In the genomic region with DNA sequence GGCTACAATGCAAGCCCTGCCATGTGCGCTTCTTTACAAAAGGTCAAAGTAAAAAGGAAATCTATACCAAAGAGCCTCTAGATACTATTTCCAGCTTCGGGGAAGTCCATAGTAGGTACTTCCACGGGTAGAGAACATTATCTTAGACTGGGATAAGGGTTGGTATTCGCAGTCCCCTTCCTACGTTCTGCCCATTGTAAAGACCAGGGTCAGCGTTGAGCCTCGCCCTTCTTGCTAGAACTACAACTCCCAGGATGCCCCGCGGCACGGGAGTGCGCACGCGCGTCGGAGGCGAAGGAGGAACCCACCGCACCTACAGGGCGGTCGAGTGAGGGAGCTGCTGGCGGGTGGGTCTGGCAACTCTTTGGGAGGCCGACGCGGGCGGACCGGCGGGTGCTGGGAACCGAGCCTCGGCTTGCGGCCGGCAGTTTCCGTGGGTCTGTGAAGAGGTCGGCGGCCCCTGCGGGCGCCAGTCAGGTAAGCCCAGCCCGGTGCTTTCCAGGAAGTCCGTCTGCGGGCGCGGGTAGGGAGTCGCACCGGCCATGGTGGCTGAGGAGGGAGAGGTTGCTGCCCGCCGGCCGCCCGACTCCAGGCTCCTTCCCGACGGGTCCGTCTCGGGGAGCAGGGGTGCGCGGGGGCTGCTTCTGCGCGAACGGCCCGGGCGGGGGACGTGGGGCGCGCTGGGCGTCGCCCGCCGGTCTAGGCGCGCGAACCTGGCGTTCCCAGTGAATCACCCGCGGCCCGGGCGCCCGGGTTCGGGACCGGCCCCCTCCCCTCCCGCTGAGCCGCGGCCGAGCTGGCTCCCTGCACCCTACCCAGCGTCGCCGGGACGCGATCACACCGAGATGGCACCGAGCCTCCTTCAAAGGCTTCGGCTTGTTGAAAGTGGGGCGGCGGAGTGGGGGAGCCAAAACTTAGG, we compare ENCODE assay signal across 8 cellular contexts. TPM values are rescaled to one million over a fixed set of nuclear protein-coding genes. Genes with fewer than 3 reads are reported as not detected.
DNase-seq lines count a peak whose midpoint lies in the region; ATAC-seq and TF ChIP-seq lines count a peak whose summit lies in the region.

A gene (plus strand): TSS at position 294 of the 919 bp plus-strand sequence. CDS start 33,232 bp downstream, outside the sequence.

- H3K27ac ChIP-seq in A673 (ENCODE audit: low read depth, low read length, poor library complexity, severe bottlenecking) (peak within 1 kb of the TSS; percentile 84), caudate nucleus (ENCODE audit: low read depth, low read length) (peak within 1 kb of the TSS; percentile 76), smooth muscle cell (ENCODE audit: low read depth) (peak within 1 kb of the TSS; percentile 85)

- H3K4me1 ChIP-seq in A673 (ENCODE audit: insufficient read depth, low read length, poor library complexity, severe bottlenecking) (peaks cover 26% of the 10 kb centered on the region), smooth muscle cell (ENCODE audit: low read depth) (peaks cover 11% of the 10 kb centered on the region)

- no TSS peak for BruUV-seq in A673 (replicated peaks; lab: Mats Ljungman, UMichigan)

- H3F3A ChIP-seq in smooth muscle cell (ENCODE audit: low read depth), result no peaks in the 10 kb centered on the region

- no peak for TF ChIP-seq CTCF in A673 (conservative IDR thresholded peaks at IDR 0.05; ENCODE audit: low read depth, low read length)
- TF ChIP-seq CTCF in activated B cell treated with CpG ODN at 0.5 μM for 24 hours (IDR thresholded peaks at IDR 0.05), result no peak
- no peak for TF ChIP-seq CTCF in smooth muscle cell (IDR thresholded peaks at IDR 0.05; ENCODE audit: borderline replicate concordance, insufficient read depth, poor library complexity, severe bottlenecking)

- H3K27me3 ChIP-seq in A673 (replicated peaks; ENCODE audit: insufficient read depth, low read depth, low read length, poor library complexity) (no peaks in the 10 kb centered on the region), smooth muscle cell (ENCODE audit: low read depth) (no peaks in the 10 kb centered on the region)

- H3K27ac Mint-ChIP-seq in activated B cell treated with CpG ODN at 0.5 μM for 24 hours, result peak within 1 kb of the TSS; percentile 87

- H4K20me1 ChIP-seq in smooth muscle cell (ENCODE audit: low read depth), result peaks cover 43% of the 10 kb centered on the region

- H3K4me3 Mint-ChIP-seq in activated B cell treated with CpG ODN at 0.5 μM for 24 hours, result peak within 1 kb of the TSS; percentile 96

- peak; percentile 95 for DNase-seq in A673 (ENCODE audit: low spot score)
- DNase-seq in NCI-H2196 (lab: John Stamatoyannopoulos, UW; ENCODE audit: unreplicated experiment), result peak; percentile 70
- DNase-seq in activated B cell treated with CpG ODN at 0.5 μM for 24 hours, result peak; percentile 94
- peak; percentile 44 to 96 (median 85) for DNase-seq in caudate nucleus (lab: John Stamatoyannopoulos, UW)
- peak; percentile 99 for DNase-seq in iPS-NIHi7 (ENCODE audit: extremely low spot score)
- DNase-seq in smooth muscle cell (lab: John Stamatoyannopoulos, UW; ENCODE audit: unreplicated experiment), result peak; percentile 73

- intact Hi-C loops in A673 (cut with micrococcal nuclease; ENCODE audit: unreplicated experiment), result no loop called here
- intact Hi-C loops in activated B cell treated with CpG ODN at 0.5 μM for 24 hours (cut with micrococcal nuclease), result loop anchor here (1.0 to 5.0 kb wide), 4 partner anchors 14 to 143 kb away; a partner anchor contains a TSS

- peaks cover 41% of the 10 kb centered on the region for H3K4me1 Mint-ChIP-seq in activated B cell treated with CpG ODN at 0.5 μM for 24 hours

- H3K4me3 ChIP-seq in A673 (ENCODE audit: low read depth, low read length, poor library complexity, severe bottlenecking) (peak within 1 kb of the TSS; percentile 80), smooth muscle cell (peak within 1 kb of the TSS; percentile 71)

- POLR2A ChIA-PET in A673 (lab: Charles Lee; ENCODE audit: low non-redundant PET) (interaction anchor here (0.6 kb wide), 1 partner anchor 59 kb away, joined by 4 read pairs; no protein-coding TSS in a partner anchor), activated B cell treated with CpG ODN at 0.5 μM for 24 hours (lab: Charles Lee) (interaction anchor here (0.8 to 1.0 kb wide), 3 partner anchors 14 to 98 kb away, joined by 3 to 4 read pairs (median 3); no protein-coding TSS in a partner anchor)

- H3K4me2 ChIP-seq in smooth muscle cell, result peak within 1 kb of the TSS; percentile 89

- 3% methylated on average over 69 of the region's 89 CpGs for WGBS in smooth muscle cell (ENCODE audit: low lambda C conversion rate)

- H3K27me3 Mint-ChIP-seq in activated B cell treated with CpG ODN at 0.5 μM for 24 hours, result no peaks in the 10 kb centered on the region

- no peaks in the 10 kb centered on the region for H3K9me3 ChIP-seq in A673 (ENCODE audit: low read depth, low read length, poor library complexity, severe bottlenecking)
- no peaks in the 10 kb centered on the region for H3K9me3 ChIP-seq in smooth muscle cell (replicated peaks; ENCODE audit: low read depth)

- peaks cover 5% of the 10 kb centered on the region for H3K36me3 Mint-ChIP-seq in activated B cell treated with CpG ODN at 0.5 μM for 24 hours (ENCODE audit: low read depth)

- no peaks in the 10 kb centered on the region for H3K36me3 ChIP-seq in A673 (ENCODE audit: insufficient read depth, low read length, poor library complexity, severe bottlenecking)
- H3K36me3 ChIP-seq in smooth muscle cell (ENCODE audit: low read depth), result no peaks in the 10 kb centered on the region

- ATAC-seq in GM18861 (IDR thresholded peaks at IDR 0.05; ENCODE audit: unreplicated experiment), result peak; percentile 82
- peak; percentile 78 for ATAC-seq in HG03095 (IDR thresholded peaks at IDR 0.05; ENCODE audit: unreplicated experiment)
- peak; percentile 93 for ATAC-seq in activated B cell treated with CpG ODN at 0.5 μM for 24 hours (ENCODE audit: low read depth)

- CTCF ChIA-PET in A673 (lab: Charles Lee) (interaction anchor here (0.7 kb wide), 1 partner anchor 310 kb away, joined by 4 read pairs; no protein-coding TSS in a partner anchor), activated B cell treated with CpG ODN at 0.5 μM for 24 hours (lab: Charles Lee) (no interaction called here)

- H2AFZ ChIP-seq in smooth muscle cell (ENCODE audit: low read depth), result peak within 1 kb of the TSS; percentile 85

- peaks cover 48% of the 10 kb centered on the region for H3K79me2 ChIP-seq in smooth muscle cell (ENCODE audit: low read depth)

- H3K9ac ChIP-seq in smooth muscle cell (ENCODE audit: low read depth), result peak within 1 kb of the TSS; percentile 84

- no peaks in the 10 kb centered on the region for H3K9me3 Mint-ChIP-seq in activated B cell treated with CpG ODN at 0.5 μM for 24 hours

RNA-seq across cellular contexts. Expression of the gene that starts here (rescaled TPM):
- total RNA-seq in A673 (2021) (66.6 and 70.2 TPM in 2 replicates), activated B cell treated with CpG ODN at 0.5 μM for 24 hours (39.0 and 47.0 TPM in 2 replicates), smooth muscle cell (35.7 and 57.1 TPM in 2 replicates)
- 18.6 and 32.0 TPM in 2 replicates for polyA plus RNA-seq in smooth muscle cell

Comparison
In these comparisons a context has a peak if more than half of its experiments do, and no peak if none do; other contexts are left out.
1. Peak in every context shown above with its lines: DNase-seq, ATAC-seq, H3K4me3 ChIP-seq and H3K27ac ChIP-seq.